Comparison of ENCODE assay signal across 9 cellular contexts in the genomic region with DNA sequence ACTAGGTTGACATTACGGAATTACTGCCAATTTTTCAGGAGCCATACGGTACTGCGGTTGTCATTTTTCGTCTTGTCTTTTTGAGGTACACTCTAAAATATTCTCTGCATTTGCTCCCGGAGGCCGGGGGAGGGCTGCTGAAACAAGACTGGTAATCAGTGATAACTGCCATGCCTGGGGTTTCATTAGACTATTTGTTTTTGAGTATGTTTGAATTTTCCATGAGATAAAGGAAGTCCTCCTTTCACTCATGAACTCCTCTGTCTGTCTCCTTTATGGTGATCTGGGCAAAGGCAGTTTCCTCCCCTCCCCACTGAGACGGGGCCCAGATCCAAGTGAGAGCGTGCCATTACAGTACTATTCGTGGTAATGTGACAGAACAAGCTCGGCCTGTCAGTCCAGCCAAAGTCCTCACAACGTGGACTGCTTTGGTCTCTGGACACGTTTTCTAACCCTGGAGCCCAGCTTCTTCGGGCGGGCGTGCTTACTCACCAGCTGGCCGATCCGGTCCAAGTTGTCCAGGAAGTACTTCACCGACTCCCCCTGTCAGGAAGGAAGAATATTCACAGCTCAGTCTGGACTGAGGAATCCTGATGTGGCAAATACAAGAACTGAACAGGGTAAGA. TPM values are rescaled to one million over a fixed set of nuclear protein-coding genes. Genes with fewer than 3 reads are reported as not detected.
DNase-seq lines count a peak whose midpoint lies in the region; ATAC-seq and TF ChIP-seq lines count a peak whose summit lies in the region.
"Had no signal": no experiment of that assay in that cellular context is flagged by ENCODE, and none has a peak within 500 bp of the region (broad histone marks: within the 10 kb centered on the region; RNA-seq: fewer than 3 reads in every experiment).

No MANE protein-coding gene starts in this region.

- WGBS in esophagus muscularis mucosa = 51% methylated on average over 18 of the region's 18 CpGs
- no CpG with 5 or more reads among the region's 18 CpGs for WGBS in neuronal stem cell (ENCODE audit: extremely low coverage in 2 of 2, insufficient read length in 2 of 2, insufficient replicate concordance in 1 of 2), 2 donors

- H4K91ac ChIP-seq in neuronal stem cell (ENCODE audit: low read depth, low read length, poor library complexity) = no peak overlapping the region

- H2BK12ac ChIP-seq in neuronal stem cell (ENCODE audit: low read length) = no peak overlapping the region

- DNase-seq in C1 segment of cervical spinal cord (lab: John Stamatoyannopoulos, UW) (peak in 9 of 14 donors; percentile 14 to 91 (median 38)), NCI-H226 (peak; percentile 20), esophagus muscularis mucosa (ENCODE audit: extremely low spot score) (no peak), neuronal stem cell (ENCODE audit: low spot score) (no peak), activated gamma-delta T cell (lab: John Stamatoyannopoulos, UW) (no peak), NCI-H446 treated with DMSO at 0.1 percent for 48 hours (lab: John Stamatoyannopoulos, UW) (no peak), DMS153 (lab: John Stamatoyannopoulos, UW) (no peak)
- DNase-seq: activated CD4-positive, alpha-beta T cell treated with anti-CD3 and anti-CD28 coated beads for 1 hour had no signal

- TF ChIP-seq POLR2A in esophagus muscularis mucosa (IDR thresholded peaks at IDR 0.05; ENCODE audit: low read depth) = no peak

- H3K79me1 ChIP-seq in neuronal stem cell (ENCODE audit: low read depth, low read length) = peaks cover 11% of the 10 kb centered on the region

- no peak for TF ChIP-seq CTCF in esophagus muscularis mucosa (IDR thresholded peaks at IDR 0.05)

- no peak overlapping the region for H3K18ac ChIP-seq in neuronal stem cell (ENCODE audit: low read length)

- no peak overlapping the region for H2BK120ac ChIP-seq in neuronal stem cell (ENCODE audit: low read depth, low read length)

- no peak overlapping the region for H2AFZ ChIP-seq in neuronal stem cell (ENCODE audit: low read length)

- TF ChIP-seq EP300 in esophagus muscularis mucosa (IDR thresholded peaks at IDR 0.05) = no peak

- H3K4me3 ChIP-seq in esophagus muscularis mucosa = no peak overlapping the region
- H3K4me3 ChIP-seq in neuronal stem cell (ENCODE audit: low read length in 2 of 2) = no peak overlapping the region

- H3K23ac ChIP-seq in neuronal stem cell (ENCODE audit: low read depth, low read length, poor library complexity) = no peak overlapping the region

- no peak for ATAC-seq in HG03571 (IDR thresholded peaks at IDR 0.05; ENCODE audit: unreplicated experiment)

- no peak overlapping the region for H3K4me2 ChIP-seq in neuronal stem cell (ENCODE audit: insufficient read depth, low read length, poor library complexity, severe bottlenecking)

- H3K4me1 ChIP-seq in esophagus muscularis mucosa (peaks cover 33 to 59% (median 49%) of the 10 kb centered on the region in 4 donors), neuronal stem cell (ENCODE audit: control insufficient read depth in 2 of 2, insufficient read depth in 1 of 2, low read depth in 1 of 2, low read length in 2 of 2) (peaks cover 3 to 5% of the 10 kb centered on the region in 2 donors)

- intact Hi-C loops in esophagus muscularis mucosa (cut with DNase I) = no loop called here

- H3K4ac ChIP-seq in neuronal stem cell (ENCODE audit: low read length) = peak overlapping the region; percentile 30

- no peak overlapping the region for H4K8ac ChIP-seq in neuronal stem cell (ENCODE audit: low read depth, low read length)

- no peak overlapping the region for H2BK5ac ChIP-seq in neuronal stem cell (ENCODE audit: low read length)

- no peak overlapping the region for H2BK15ac ChIP-seq in neuronal stem cell (ENCODE audit: low read length)

- H3K14ac ChIP-seq in neuronal stem cell (ENCODE audit: low read length) = peak overlapping the region; percentile 98

- H3K36me3 ChIP-seq in esophagus muscularis mucosa (peaks cover 0 to 22% (median 11%) of the 10 kb centered on the region in 4 donors), neuronal stem cell (replicated peaks in 1 of 2; ENCODE audit: control insufficient read depth in 2 of 2, insufficient read depth in 2 of 2, low read length in 2 of 2) (peaks cover 9 to 40% of the 10 kb centered on the region in 2 donors)

- peak overlapping the region; percentile 13 for H2AK5ac ChIP-seq in neuronal stem cell (ENCODE audit: low read depth, low read length)

- H3K27me3 ChIP-seq in esophagus muscularis mucosa (no peaks in the 10 kb centered on the region), neuronal stem cell (ENCODE audit: control insufficient read depth in 3 of 3, insufficient read depth in 3 of 3, low read depth in 1 of 3, low read length in 3 of 3) (no peaks in the 10 kb centered on the region)

- H3K27ac ChIP-seq in esophagus muscularis mucosa (replicated peaks in 1 of 4) (peak overlapping the region; percentile 46 to 63 (median 53)), neuronal stem cell (replicated peaks; ENCODE audit: low read length) (no peak overlapping the region)

- no peak overlapping the region for H3K9ac ChIP-seq in neuronal stem cell (ENCODE audit: low read depth, low read length, poor library complexity)

- no peaks in the 10 kb centered on the region for H3K9me3 ChIP-seq in esophagus muscularis mucosa
- peaks cover 2 to 9% of the 10 kb centered on the region in 2 donors for H3K9me3 ChIP-seq in neuronal stem cell (replicated peaks in 1 of 2; ENCODE audit: control insufficient read depth in 2 of 2, insufficient read depth in 1 of 2, low read depth in 1 of 2, low read length in 2 of 2)

RNA-seq across cellular contexts. Expression of gene AMZ1, which starts 45.1 kb away (rescaled TPM):
- 1 to 10 TPM in 1 of 4 donors, under 1 TPM in 3; under 0.01 to 1.2 (median 0.53) TPM for total RNA-seq in esophagus muscularis mucosa
- 0.04 TPM for polyA plus RNA-seq in neuronal stem cell (2013, experiment 1 of 2)
- 0.01 TPM for polyA plus RNA-seq in neuronal stem cell (2013, experiment 2 of 2)

Comparison
In these comparisons a context has a peak if more than half of its experiments do, and no peak if none do; other contexts are left out.
1. DNase-seq: peak in C1 segment of cervical spinal cord (9 of 14) and NCI-H226 (single experiment); none in esophagus muscularis mucosa (single experiment), neuronal stem cell (single experiment), activated gamma-delta T cell (single experiment), NCI-H446 treated with DMSO at 0.1 percent for 48 hours (single experiment) and DMS153 (single experiment).